In the genomic region with DNA sequence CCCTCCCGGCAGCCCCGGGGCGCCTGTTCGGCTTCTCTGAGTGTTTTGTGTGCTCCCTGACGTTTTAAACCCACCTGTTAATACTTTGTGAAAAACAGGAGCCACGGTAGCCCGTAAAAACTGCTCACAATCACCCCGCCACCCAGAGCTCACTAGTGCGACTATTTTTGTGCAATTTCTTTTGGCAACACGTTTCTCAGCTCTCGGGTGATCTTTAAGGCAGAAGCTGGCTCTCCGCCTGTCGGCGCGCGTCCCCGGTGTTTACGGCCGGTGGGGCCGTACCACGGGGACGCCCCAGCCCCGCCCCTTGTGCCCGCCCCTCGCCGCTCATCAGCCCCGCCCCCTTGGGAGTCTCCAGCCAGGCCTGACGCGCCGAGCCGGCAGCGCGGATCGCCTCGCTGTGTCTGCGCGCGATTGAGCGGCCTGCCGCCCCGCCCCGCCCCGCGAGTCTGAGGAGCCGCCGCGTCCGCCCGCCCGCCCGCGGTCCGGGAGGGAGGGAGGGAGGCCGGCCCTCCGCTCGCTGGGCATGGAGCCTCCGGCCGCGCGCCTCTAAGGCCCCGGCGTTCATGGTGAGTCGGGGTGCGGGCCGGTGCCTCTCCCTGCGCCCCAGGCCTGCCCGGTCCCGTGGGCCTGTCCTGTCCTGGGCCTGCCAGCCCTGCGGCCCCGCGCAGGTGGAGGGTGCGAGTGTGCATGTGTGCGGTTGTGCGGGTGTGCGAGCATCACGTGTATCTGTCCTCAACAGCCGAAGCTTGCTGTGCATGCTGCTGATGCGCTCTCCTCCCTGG, we compare ENCODE assay signal across 8 cellular contexts. TPM values are rescaled to one million over a fixed set of nuclear protein-coding genes. Genes with fewer than 3 reads are reported as not detected.
DNase-seq lines count a peak whose midpoint lies in the region; ATAC-seq and TF ChIP-seq lines count a peak whose summit lies in the region.

No MANE protein-coding gene starts in this region.

- WGBS in lung, 2 donors = 0% methylated on average over 53 to 78 of the region's 78 CpGs

- CTCF ChIA-PET in CD4-positive, alpha-beta memory T cell (lab: Charles Lee; ENCODE audit: partially characterized antibody) = interaction anchor here (0.7 to 3.8 kb wide), 19 partner anchors 12 to 347 kb away, joined by 3 to 22 read pairs (median 5); a partner anchor contains a TSS
- CTCF ChIA-PET in activated CD4-positive, alpha-beta memory T cell treated with anti-CD3 and anti-CD28 coated beads, Interleukin-2, amount 10 ng/mL, durations not matched to agents 7 days and 5 days (lab: Charles Lee) = interaction anchor here (0.7 to 3.3 kb wide), 15 partner anchors 11 to 312 kb away, joined by 3 to 24 read pairs (median 4); a partner anchor contains a TSS

- no peak for TF ChIP-seq CTCF in lung (IDR thresholded peaks at IDR 0.05; ENCODE audit: control extremely low read depth, extremely low read depth)

- H3K9me3 ChIP-seq in CD4-positive, alpha-beta memory T cell (ENCODE audit: control insufficient read depth in 1 of 2, low read length in 2 of 2) = no peaks in the 10 kb centered on the region
- no peaks in the 10 kb centered on the region for H3K9me3 ChIP-seq in duodenal mucosa (ENCODE audit: control insufficient read depth in 1 of 2, low read length in 2 of 2)
- no peaks in the 10 kb centered on the region for H3K9me3 ChIP-seq in lung (ENCODE audit: control insufficient read depth in 2 of 2, insufficient read depth in 1 of 2, low read length in 1 of 2)

- H3K4me3 Mint-ChIP-seq in CD4-positive, alpha-beta memory T cell = peak overlapping the region; percentile 94 to 99 (median 95)
- H3K4me3 Mint-ChIP-seq in activated CD4-positive, alpha-beta memory T cell treated with anti-CD3 and anti-CD28 coated beads, Interleukin-2, amount 10 ng/mL, durations not matched to agents 7 days and 5 days = peak overlapping the region; percentile 98

- peak; percentile 90 to 93 (median 92) for DNase-seq in CD4-positive, alpha-beta memory T cell
- DNase-seq in NCI-H82 (lab: John Stamatoyannopoulos, UW) (peak; percentile 94), lung (ENCODE audit: low spot score) (peak; percentile 95)
- peak; percentile 95 for DNase-seq in activated CD4-positive, alpha-beta memory T cell treated with anti-CD3 and anti-CD28 coated beads, Interleukin-2, amount 10 ng/mL, durations not matched to agents 7 days and 5 days
- DNase-seq in stimulated activated CD4-positive, alpha-beta T cell treated with anti-CD3 and anti-CD28 coated beads, TNF-alpha, amount 100 ng/mL, for 1 hour (ENCODE audit: low read depth in 3 of 3, low spot score in 1 of 3) = peak; percentile 80 to 88 (median 88)

- no peaks in the 10 kb centered on the region for H3K36me3 ChIP-seq in CD4-positive, alpha-beta memory T cell (ENCODE audit: insufficient read depth, low read length)
- H3K36me3 ChIP-seq in duodenal mucosa (ENCODE audit: control insufficient read depth in 1 of 2, insufficient read depth in 2 of 2, low read length in 2 of 2) (peaks cover 0 to 4% of the 10 kb centered on the region in 2 donors), lung (ENCODE audit: control insufficient read depth in 2 of 2, insufficient read depth in 2 of 2, low read length in 2 of 2) (peaks cover 0 to 3% of the 10 kb centered on the region in 2 donors)

- peaks cover 78% of the 10 kb centered on the region for H3K4me1 ChIP-seq in CD4-positive, alpha-beta memory T cell (ENCODE audit: insufficient read depth, low read length)
- peaks cover 48 to 61% of the 10 kb centered on the region in 2 donors for H3K4me1 ChIP-seq in duodenal mucosa (ENCODE audit: control insufficient read depth in 1 of 2, insufficient read depth in 2 of 2, low read length in 2 of 2)
- peaks cover 10 to 15% of the 10 kb centered on the region in 2 donors for H3K4me1 ChIP-seq in lung (ENCODE audit: control insufficient read depth in 2 of 2, insufficient read depth in 2 of 2, low read length in 2 of 2)

- H3K36me3 Mint-ChIP-seq in CD4-positive, alpha-beta memory T cell = peaks cover 0 to 23% of the 10 kb centered on the region in 2 donors
- peaks cover 27% of the 10 kb centered on the region for H3K36me3 Mint-ChIP-seq in activated CD4-positive, alpha-beta memory T cell treated with anti-CD3 and anti-CD28 coated beads, Interleukin-2, amount 10 ng/mL, durations not matched to agents 7 days and 5 days (ENCODE audit: low read depth)

- peak; percentile 83 for ATAC-seq in GM19397 (IDR thresholded peaks at IDR 0.05; ENCODE audit: unreplicated experiment)
- ATAC-seq in HG03565 (IDR thresholded peaks at IDR 0.05; ENCODE audit: unreplicated experiment) = peak; percentile 66
- ATAC-seq in lung (ENCODE audit: insufficient read depth, low FRiP score) = peak; percentile 97

- H3K27me3 Mint-ChIP-seq in CD4-positive, alpha-beta memory T cell = no peaks in the 10 kb centered on the region
- H3K27me3 Mint-ChIP-seq in activated CD4-positive, alpha-beta memory T cell treated with anti-CD3 and anti-CD28 coated beads, Interleukin-2, amount 10 ng/mL, durations not matched to agents 7 days and 5 days = no peaks in the 10 kb centered on the region

- no peaks in the 10 kb centered on the region for H3K9me3 Mint-ChIP-seq in CD4-positive, alpha-beta memory T cell
- H3K9me3 Mint-ChIP-seq in activated CD4-positive, alpha-beta memory T cell treated with anti-CD3 and anti-CD28 coated beads, Interleukin-2, amount 10 ng/mL, durations not matched to agents 7 days and 5 days = no peaks in the 10 kb centered on the region

- intact Hi-C loops in CD4-positive, alpha-beta memory T cell (cut with micrococcal nuclease) = loop anchor here (1.0 to 2.0 kb wide), 9 partner anchors 13 to 347 kb away; a partner anchor contains a TSS

- peak overlapping the region; percentile 95 to 98 (median 96) for H3K27ac Mint-ChIP-seq in CD4-positive, alpha-beta memory T cell
- peak overlapping the region; percentile 95 for H3K27ac Mint-ChIP-seq in activated CD4-positive, alpha-beta memory T cell treated with anti-CD3 and anti-CD28 coated beads, Interleukin-2, amount 10 ng/mL, durations not matched to agents 7 days and 5 days

- H3K4me1 Mint-ChIP-seq in CD4-positive, alpha-beta memory T cell = peaks cover 57 to 86% (median 70%) of the 10 kb centered on the region in 4 donors
- peaks cover 81% of the 10 kb centered on the region for H3K4me1 Mint-ChIP-seq in activated CD4-positive, alpha-beta memory T cell treated with anti-CD3 and anti-CD28 coated beads, Interleukin-2, amount 10 ng/mL, durations not matched to agents 7 days and 5 days

- peak overlapping the region; percentile 90 for H3K27ac ChIP-seq in CD4-positive, alpha-beta memory T cell (ENCODE audit: low read depth, low read length)
- H3K27ac ChIP-seq in duodenal mucosa (ENCODE audit: low read depth, low read length) = peak overlapping the region; percentile 90
- H3K27ac ChIP-seq in lung (ENCODE audit: low read depth in 1 of 2, low read length in 1 of 2) = peak overlapping the region; percentile 93 to 95

- H3K27me3 ChIP-seq in CD4-positive, alpha-beta memory T cell (ENCODE audit: insufficient read depth, low read length) = no peaks in the 10 kb centered on the region
- no peaks in the 10 kb centered on the region for H3K27me3 ChIP-seq in duodenal mucosa (ENCODE audit: control insufficient read depth in 1 of 2, insufficient read depth in 2 of 2, low read length in 2 of 2)
- H3K27me3 ChIP-seq in lung (ENCODE audit: control insufficient read depth, insufficient read depth) = no peaks in the 10 kb centered on the region

- POLR2A ChIA-PET in CD4-positive, alpha-beta memory T cell (lab: Charles Lee; ENCODE audit: partially characterized antibody) = interaction anchor here (0.7 to 3.3 kb wide), 19 partner anchors 12 to 346 kb away, joined by 3 to 98 read pairs (median 6); a partner anchor contains a TSS
- POLR2A ChIA-PET in activated CD4-positive, alpha-beta memory T cell treated with anti-CD3 and anti-CD28 coated beads, Interleukin-2, amount 10 ng/mL, durations not matched to agents 7 days and 5 days (lab: Charles Lee) = interaction anchor here (0.6 to 3.3 kb wide), 32 partner anchors 9 to 844 kb away, joined by 3 to 69 read pairs (median 5); a partner anchor contains a TSS

- H3K4me3 ChIP-seq in CD4-positive, alpha-beta memory T cell (ENCODE audit: low read length in 2 of 2) = peak overlapping the region; percentile 65 to 83
- peak overlapping the region; percentile 89 to 96 for H3K4me3 ChIP-seq in duodenal mucosa (ENCODE audit: low read depth in 1 of 2, low read length in 2 of 2)
- peak overlapping the region; percentile 85 for H3K4me3 ChIP-seq in lung

- peak overlapping the region; percentile 88 to 90 for H3K9ac ChIP-seq in duodenal mucosa (ENCODE audit: low read depth in 1 of 2, low read length in 2 of 2)

RNA-seq across cellular contexts. Expression of a gene that starts 56.2 kb away (rescaled TPM):
- 10 to 100 TPM; 46.4 to 49.0 TPM for total RNA-seq in CD4-positive, alpha-beta memory T cell
- polyA plus RNA-seq in CD4-positive, alpha-beta memory T cell = 1 to 10 TPM; 2.8 to 4.7 TPM
- total RNA-seq in activated CD4-positive, alpha-beta memory T cell treated with anti-CD3 and anti-CD28 coated beads, Interleukin-2, amount 10 ng/mL, durations not matched to agents 7 days and 5 days = 10 to 100 TPM; 26.6 to 27.3 TPM
- total RNA-seq in lung = 10 to 100 TPM; 19.1 to 22.9 TPM
- polyA plus RNA-seq in lung = 10 to 100 TPM; 10.7 to 16.1 TPM

Comparison
In these comparisons a context has a peak if more than half of its experiments do, and no peak if none do; other contexts are left out.
1. Peak in every context shown above with its lines: DNase-seq, ATAC-seq, H3K4me3 ChIP-seq and H3K27ac ChIP-seq.